10 cellular contexts compared by ENCODE assay signal in genomic region chr1:50603274-50604271, GRCh38.
DNase-seq lines count a peak whose midpoint lies in the region; ATAC-seq, FAIRE-seq and TF ChIP-seq lines count a peak whose summit lies in the region.
"Had no signal": no experiment of that assay in that cellular context is flagged by ENCODE, and none has a peak within 500 bp of the region (broad histone marks: within the 10 kb centered on the region; RNA-seq: fewer than 3 reads in every experiment).

No MANE protein-coding gene starts in this region.

- H3K4me1 ChIP-seq in GM12878 (ENCODE audit: control insufficient read depth, insufficient read depth, low read length) (no peaks in the 10 kb centered on the region), prostate gland (replicated peaks) (no peaks in the 10 kb centered on the region)
- H3K4me1 ChIP-seq: Peyer's patch had no signal

- intact Hi-C loops in GM12878 (cut with micrococcal nuclease; ENCODE audit: unreplicated experiment), result no loop called here
- intact Hi-C loops in prostate gland (cut with DNase I), result no loop called here

- no peak overlapping the region for H3K27ac Mint-ChIP-seq in natural killer cell treated with Interleukin-12 subunit alpha and Interleukin-12 subunit beta and Interleukin-15 and Interleukin-18, amount 100 ng/mL, for 72 hours
- H3K27ac Mint-ChIP-seq: activated CD8-positive, alpha-beta memory T cell treated with anti-CD3 and anti-CD28 coated beads, Interleukin-2, amount 10 ng/mL, durations not matched to agents 7 days and 5 days had no signal

- SMC1A ChIA-PET in GM12878 (lab: Charles Lee; ENCODE audit: uncharacterized antibody, unreplicated experiment), result interaction anchor here (0.7 to 3.5 kb wide), 11 partner anchors 10 to 234 kb away, joined by 3 to 28 read pairs (median 4); no protein-coding TSS in a partner anchor

- no peak for TF ChIP-seq RAD21 in GM12878 (IDR thresholded peaks at IDR 0.05; ENCODE audit: insufficient read depth, low read depth, low read length)

- no peak for TF ChIP-seq CTCF in GM12878 (IDR thresholded peaks at IDR 0.05 in 2 of 3, conservative IDR thresholded peaks at IDR 0.05 in 1 of 3; ENCODE audit: control insufficient read depth in 2 of 3, extremely low read depth in 1 of 3, insufficient read depth in 1 of 3, low read depth in 3 of 3, low read length in 3 of 3)
- no peak for TF ChIP-seq CTCF in prostate gland (IDR thresholded peaks at IDR 0.05)

- CTCF ChIA-PET in GM12878 (lab: Yijun Ruan, JAX), result interaction anchor here (0.9 to 12.0 kb wide), 11 partner anchors 10 to 235 kb away, joined by 3 to 151 read pairs (median 5); no protein-coding TSS in a partner anchor

- peak; percentile 66 for ATAC-seq in GM12878
- ATAC-seq in natural killer cell treated with Interleukin-12 subunit alpha and Interleukin-12 subunit beta and Interleukin-15 and Interleukin-18, amount 100 ng/mL, for 72 hours, result no peak
- no peak for ATAC-seq in HG02840 (IDR thresholded peaks at IDR 0.05; ENCODE audit: low FRiP score, unreplicated experiment)
- ATAC-seq: activated CD8-positive, alpha-beta memory T cell treated with anti-CD3 and anti-CD28 coated beads, Interleukin-2, amount 10 ng/mL, durations not matched to agents 7 days and 5 days had no signal

- no peaks in the 10 kb centered on the region for H3K27me3 Mint-ChIP-seq in natural killer cell treated with Interleukin-12 subunit alpha and Interleukin-12 subunit beta and Interleukin-15 and Interleukin-18, amount 100 ng/mL, for 72 hours
- H3K27me3 Mint-ChIP-seq: activated CD8-positive, alpha-beta memory T cell treated with anti-CD3 and anti-CD28 coated beads, Interleukin-2, amount 10 ng/mL, durations not matched to agents 7 days and 5 days had no signal

- no peak overlapping the region for H3K4me3 ChIP-seq in GM12878
- H3K4me3 ChIP-seq in prostate gland, result no peak overlapping the region
- H3K4me3 ChIP-seq: Peyer's patch had no signal

- no peaks in the 10 kb centered on the region for H3K36me3 ChIP-seq in GM12878 (ENCODE audit: control insufficient read depth in 2 of 2, insufficient read depth in 2 of 2, low read length in 1 of 2)
- H3K36me3 ChIP-seq in prostate gland, result no peaks in the 10 kb centered on the region
- H3K36me3 ChIP-seq: Peyer's patch had no signal

- H3K9me3 ChIP-seq in GM12878 (replicated peaks; ENCODE audit: control insufficient read depth, insufficient read depth, low read length) (no peaks in the 10 kb centered on the region), prostate gland (no peaks in the 10 kb centered on the region)
- H3K9me3 ChIP-seq: Peyer's patch had no signal

- H4K20me1 ChIP-seq in GM12878 (ENCODE audit: control insufficient read depth, insufficient read depth), result no peaks in the 10 kb centered on the region

- H3K4me1 Mint-ChIP-seq in natural killer cell treated with Interleukin-12 subunit alpha and Interleukin-12 subunit beta and Interleukin-15 and Interleukin-18, amount 100 ng/mL, for 72 hours (ENCODE audit: low read depth in 2 of 2), result peaks cover 5 to 7% of the 10 kb centered on the region in 2 donors
- H3K4me1 Mint-ChIP-seq: activated CD8-positive, alpha-beta memory T cell treated with anti-CD3 and anti-CD28 coated beads, Interleukin-2, amount 10 ng/mL, durations not matched to agents 7 days and 5 days had no signal

- H3K36me3 Mint-ChIP-seq in natural killer cell treated with Interleukin-12 subunit alpha and Interleukin-12 subunit beta and Interleukin-15 and Interleukin-18, amount 100 ng/mL, for 72 hours, result no peaks in the 10 kb centered on the region

- TF ChIP-seq POLR2A in GM12891 (IDR thresholded peaks at IDR 0.05; ENCODE audit: low read depth, low read length), result no peak
- TF ChIP-seq POLR2A in GM12878 (IDR thresholded peaks at IDR 0.05; ENCODE audit: low read depth, low read length), result no peak
- TF ChIP-seq POLR2A in prostate gland (IDR thresholded peaks at IDR 0.05), result no peak

- no peak overlapping the region for H3K9ac ChIP-seq in GM12878 (ENCODE audit: control insufficient read depth, insufficient read depth, low read length)

- H3K4me2 ChIP-seq in GM12878 (ENCODE audit: control insufficient read depth, insufficient read depth), result no peak overlapping the region

- no peak overlapping the region for H2AFZ ChIP-seq in GM12878 (ENCODE audit: control insufficient read depth, low read depth, low read length)

- H3K27ac ChIP-seq in GM12878 (ENCODE audit: control insufficient read depth, insufficient read depth) (peak overlapping the region; percentile 22; the same call in 1 of the 2 replicates), prostate gland (peak overlapping the region in 1 of 2 donors; percentile 24)
- H3K27ac ChIP-seq: Peyer's patch had no signal

- POLR2A ChIA-PET in GM12878 (lab: Charles Lee), result no interaction called here

- H3K79me2 ChIP-seq in GM12878 (ENCODE audit: control insufficient read depth, insufficient read depth, low read length), result no peaks in the 10 kb centered on the region

- no TSS peak for BruUV-seq in GM12878 (replicated peaks; lab: Mats Ljungman, UMichigan)

- no peaks in the 10 kb centered on the region for H3K9me3 Mint-ChIP-seq in natural killer cell treated with Interleukin-12 subunit alpha and Interleukin-12 subunit beta and Interleukin-15 and Interleukin-18, amount 100 ng/mL, for 72 hours

- no peaks in the 10 kb centered on the region for H3K27me3 ChIP-seq in GM12878 (replicated peaks in 1 of 2; ENCODE audit: control insufficient read depth in 2 of 2, insufficient read depth in 2 of 2, low read length in 1 of 2)
- H3K27me3 ChIP-seq in prostate gland (replicated peaks; ENCODE audit: insufficient read depth), result no peaks in the 10 kb centered on the region
- H3K27me3 ChIP-seq: Peyer's patch had no signal

- TF ChIP-seq EP300 in GM12878 (IDR thresholded peaks at IDR 0.05; ENCODE audit: borderline replicate concordance in 1 of 2, control insufficient read depth in 1 of 2, low read depth in 2 of 2, low read length in 2 of 2), result no peak

- H3K4me3 Mint-ChIP-seq in natural killer cell treated with Interleukin-12 subunit alpha and Interleukin-12 subunit beta and Interleukin-15 and Interleukin-18, amount 100 ng/mL, for 72 hours, result no peak overlapping the region
- H3K4me3 Mint-ChIP-seq: activated CD8-positive, alpha-beta memory T cell treated with anti-CD3 and anti-CD28 coated beads, Interleukin-2, amount 10 ng/mL, durations not matched to agents 7 days and 5 days had no signal

- in situ Hi-C loops in GM12878 (cut with MboI), result loop anchor here (5.0 kb wide), 1 partner anchor 231 kb away; no protein-coding TSS in a partner anchor

- FAIRE-seq in GM12891 (lab: Jason Lieb, UNC), result peak; percentile 82
- no peak for FAIRE-seq in GM12878 (lab: Jason Lieb, UNC)

- no peak for DNase-seq in GM12891 (ENCODE audit: insufficient read length, low spot score)
- DNase-seq in LoVo (ENCODE audit: low spot score), result peak; percentile 85
- no peak for DNase-seq in GM12878 (ENCODE audit: low read depth, low spot score)
- peak; percentile 80 for DNase-seq in prostate gland (ENCODE audit: low spot score)
- no peak for DNase-seq in natural killer cell treated with Interleukin-12 subunit alpha and Interleukin-12 subunit beta and Interleukin-15 and Interleukin-18, amount 100 ng/mL, for 72 hours (ENCODE audit: low spot score)
- no peak for DNase-seq in NCI-H2227 (lab: John Stamatoyannopoulos, UW; ENCODE audit: unreplicated experiment)
- no peak for DNase-seq in putamen (ENCODE audit: low spot score)
- DNase-seq: activated CD8-positive, alpha-beta memory T cell treated with anti-CD3 and anti-CD28 coated beads, Interleukin-2, amount 10 ng/mL, durations not matched to agents 7 days and 5 days; Peyer's patch had no signal

- WGBS in GM12878 (ENCODE audit: insufficient coverage, insufficient replicate concordance, low lambda C conversion rate, missing lambda C conversion rate), result 83% methylated on average over 7 of the region's 7 CpGs
- 18% methylated on average over 7 of the region's 7 CpGs for WGBS in prostate gland

- RAD21 ChIA-PET in GM12878 (lab: Charles Lee; ENCODE audit: unreplicated experiment), result interaction anchor here (1.4 to 9.5 kb wide), 6 partner anchors 9 to 235 kb away, joined by 4 to 63 read pairs (median 12); no protein-coding TSS in a partner anchor

TF ChIP-seq in GM12891, 5 proteins besides CTCF, POLR2A, EP300 and RAD21:
- no peak for TF ChIP-seq PAX5 (IDR thresholded peaks at IDR 0.05; ENCODE audit: insufficient read depth, low read length, severe bottlenecking)
- TF ChIP-seq SPI1 (IDR thresholded peaks at IDR 0.05; ENCODE audit: low read depth, low read length), result peak; percentile 54
TF ChIP-seq in GM12891: peak in this region for 1.

TF ChIP-seq in GM12878, 131 proteins besides CTCF, POLR2A, EP300 and RAD21:
- TF ChIP-seq IKZF1 (conservative IDR thresholded peaks at IDR 0.05), result 0 out of 2 replicates have a peak, but pooled peaks have one; percentile 10
- no peak for TF ChIP-seq CHD1 (IDR thresholded peaks at IDR 0.05; ENCODE audit: low read depth, low read length)
- TF ChIP-seq RUNX3 (IDR thresholded peaks at IDR 0.05; ENCODE audit: low read length), result peak; percentile 18; the same call in 1 of the 2 replicates
- TF ChIP-seq BHLHE40 (IDR thresholded peaks at IDR 0.05; ENCODE audit: borderline replicate concordance in 1 of 2, low read depth in 2 of 2, low read length in 1 of 2), result peak in 1 of 2 experiments; percentile 7; a peak in 1 of 4 replicates
- TF ChIP-seq PAX5 (IDR thresholded peaks at IDR 0.05; ENCODE audit: borderline replicate concordance, low read depth, low read length), result no peak
- peak; percentile 17; the same call in 1 of the 2 replicates for TF ChIP-seq ZNF384 (IDR thresholded peaks at IDR 0.05; ENCODE audit: borderline replicate concordance, low read depth, low read length)
- TF ChIP-seq MTA2 (IDR thresholded peaks at IDR 0.05; ENCODE audit: low read depth), result peak; percentile 70; the same call in 1 of the 2 replicates
- TF ChIP-seq KDM1A (IDR thresholded peaks at IDR 0.05; ENCODE audit: borderline replicate concordance), result no peak
- 0 out of 2 replicates have a peak, but pooled peaks have one; percentile 29 for TF ChIP-seq DPF2 (IDR thresholded peaks at IDR 0.05)

Comparison
In these comparisons a context has a peak if more than half of its experiments do, and no peak if none do; other contexts are left out.
1. DNase-seq: peak in LoVo (single experiment) and prostate gland (single experiment); none in GM12891 (single experiment), GM12878 (single experiment), natural killer cell treated with Interleukin-12 subunit alpha and Interleukin-12 subunit beta and Interleukin-15 and Interleukin-18, amount 100 ng/mL, for 72 hours (single experiment), NCI-H2227 (single experiment) and putamen (single experiment).